In the genomic region with DNA sequence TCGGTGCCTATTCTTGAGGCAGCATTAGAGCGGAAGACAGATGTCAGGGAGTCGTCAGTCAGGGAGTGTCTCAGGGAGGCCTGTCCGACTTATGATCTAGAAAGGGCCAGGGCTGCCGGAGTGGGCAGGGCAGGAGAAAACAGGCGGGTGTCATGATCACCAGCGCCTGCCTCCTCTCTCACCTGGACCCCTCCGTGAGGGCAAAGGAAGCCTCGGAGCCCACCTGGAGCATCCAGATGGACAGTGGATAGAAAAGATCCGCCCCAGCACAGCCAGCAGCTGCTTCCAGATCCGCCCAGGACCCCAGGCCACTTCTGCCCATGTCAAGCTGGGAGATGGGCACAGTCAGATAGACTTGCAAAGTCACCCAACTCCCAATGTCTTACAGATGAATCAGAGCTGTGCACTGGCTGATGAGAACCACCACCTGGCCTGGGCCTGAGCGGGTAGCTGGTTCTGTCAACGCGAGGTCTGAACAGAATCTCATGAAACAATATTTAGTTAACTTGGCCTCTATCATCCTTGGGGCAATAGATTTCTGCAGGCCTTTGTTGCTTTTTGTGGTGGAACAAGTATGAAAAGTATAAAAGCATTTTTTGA, we compare ENCODE assay signal across 16 cellular contexts. TPM values are rescaled to one million over a fixed set of nuclear protein-coding genes. Genes with fewer than 3 reads are reported as not detected.
DNase-seq lines count a peak whose midpoint lies in the region; ATAC-seq and TF ChIP-seq lines count a peak whose summit lies in the region.
"Had no signal": no experiment of that assay in that cellular context is flagged by ENCODE, and none has a peak within 500 bp of the region (broad histone marks: within the 10 kb centered on the region; RNA-seq: fewer than 3 reads in every experiment).

No MANE protein-coding gene starts in this region.

- peaks cover 39% of the 10 kb centered on the region for H3K36me3 ChIP-seq in WERI-Rb-1

- no peaks in the 10 kb centered on the region for H3K27me3 ChIP-seq in WERI-Rb-1 (ENCODE audit: insufficient read depth, low read depth, severe bottlenecking)

- H3K4me3 ChIP-seq in AG10803 (ENCODE audit: low read length) (no peak overlapping the region), WERI-Rb-1 (ENCODE audit: low read depth, low read length) (no peak overlapping the region), fibroblast of pulmonary artery (replicated peaks; ENCODE audit: low read depth, low read length) (no peak overlapping the region)

- ATAC-seq in GM21447 (IDR thresholded peaks at IDR 0.05; ENCODE audit: unreplicated experiment) (no peak), GM18517 (IDR thresholded peaks at IDR 0.05; ENCODE audit: unreplicated experiment) (no peak), HG03025 (IDR thresholded peaks at IDR 0.05; ENCODE audit: low FRiP score, unreplicated experiment) (no peak)
- ATAC-seq: activated T-cell treated with anti-CD3 and anti-CD28 coated beads, Interleukin-2, amount 50 U/mL, for 72 hours; effector memory CD8-positive, alpha-beta T cell had no signal

- TF ChIP-seq CTCF in AG10803 (conservative IDR thresholded peaks at IDR 0.05; ENCODE audit: low read length) (no peak), WERI-Rb-1 (IDR thresholded peaks at IDR 0.05; ENCODE audit: low read depth, low read length) (no peak), fibroblast of pulmonary artery (IDR thresholded peaks at IDR 0.05; ENCODE audit: low read length, missing control alignments) (no peak)

- intact Hi-C loops in posterior vena cava (cut with DNase I): loop anchor here (2.0 to 10.0 kb wide), 4 partner anchors 174 to 734 kb away; a partner anchor contains a TSS

- DNase-seq in AG10803 (ENCODE audit: low read depth) (peak; percentile 27), WERI-Rb-1 (peak; percentile 27), fibroblast of pulmonary artery (ENCODE audit: low read depth) (peak; percentile 36), posterior vena cava (ENCODE audit: low spot score) (peak; percentile 43), activated gamma-delta T cell (lab: John Stamatoyannopoulos, UW) (no peak)
- DNase-seq: activated T-cell treated with anti-CD3 and anti-CD28 coated beads, Interleukin-2, amount 50 U/mL, for 72 hours; anterior cingulate cortex; Calu3; effector memory CD8-positive, alpha-beta T cell; naive B cell; NCI-H2029 treated with DMSO at 0.1 percent for 48 hours; small intestine; T1000 had no signal

- peak overlapping the region; percentile 1 for H3K27ac ChIP-seq in WERI-Rb-1

- H3K9me3 ChIP-seq in WERI-Rb-1 (ENCODE audit: severe bottlenecking): no peaks in the 10 kb centered on the region

RNA-seq across cellular contexts. Expression of a gene that starts 22.2 kb away (rescaled TPM):
- total RNA-seq in posterior vena cava: 10 to 100 TPM; 14.3 to 18.0 TPM

RNA-seq across cellular contexts. Expression of a gene that starts 53.5 kb away (rescaled TPM):
- total RNA-seq in posterior vena cava: 1 to 10 TPM; 3.0 to 5.7 TPM
